ENCODE assay signal across 1 cellular context in the genomic region with DNA sequence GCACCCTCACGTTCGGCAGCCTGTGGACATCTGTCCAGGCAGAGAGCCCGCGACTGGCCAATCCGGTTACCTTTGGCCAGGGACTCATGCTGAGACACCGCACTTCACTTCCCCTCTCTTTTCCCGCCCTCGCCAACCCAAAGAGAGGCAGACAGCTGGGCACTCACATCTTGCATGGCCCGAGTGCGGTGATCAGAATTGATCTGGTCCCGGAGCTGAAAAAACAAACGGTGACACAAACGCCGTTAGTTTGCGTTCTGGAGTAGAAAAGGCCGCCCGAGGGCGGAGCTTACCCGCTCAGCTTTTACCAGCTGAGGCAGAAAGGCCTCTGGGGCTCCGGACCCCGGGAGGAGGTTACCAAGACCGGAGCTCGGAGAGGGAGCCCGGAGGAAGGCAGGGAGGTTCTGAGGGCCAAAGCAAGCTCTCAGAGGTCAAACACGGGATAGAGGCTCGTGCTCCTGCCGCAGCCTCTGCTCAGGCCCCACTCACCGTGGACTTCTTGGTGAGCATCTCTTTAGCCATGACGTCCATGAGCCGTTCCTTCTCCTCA.
TF ChIP-seq lines count a peak whose summit lies in the region.

No MANE protein-coding gene starts in this region.

TF ChIP-seq in HepG2, 621 proteins besides CTCF, POLR2A, EP300 and RAD21 (continued from another document):
- TF ChIP-seq ZNF563 (CRISPR knock-in tag; IDR thresholded peaks at IDR 0.05) (0 out of 2 replicates have a peak, but pooled peaks have one; percentile 16), FOXC1 (CRISPR knock-in tag; IDR thresholded peaks at IDR 0.05; ENCODE audit: borderline replicate concordance) (no peak)
